16 cellular contexts compared by ENCODE assay signal in the genomic region with DNA sequence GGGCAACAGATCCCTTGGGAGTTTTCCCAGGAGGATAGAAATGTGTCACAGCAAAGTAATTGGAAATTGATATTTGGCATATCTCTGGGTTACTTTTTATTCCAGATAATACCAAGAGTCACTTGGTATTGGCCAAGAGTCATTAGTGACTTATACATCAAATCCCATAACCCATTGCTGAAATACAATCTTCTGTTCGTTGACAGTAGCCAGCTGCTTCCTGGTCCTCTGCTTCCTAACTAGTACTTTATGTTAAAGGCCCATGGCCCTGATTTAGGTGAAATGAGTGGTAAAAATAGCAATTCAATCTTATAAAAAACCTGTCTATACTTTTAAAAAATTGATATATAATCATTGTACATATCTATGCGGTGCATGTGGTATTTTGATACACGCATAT.
A peak's percentile ranks its signal among the peaks of the same experiment; 100 is the strongest.
DNase-seq lines count a peak whose midpoint lies in the region; ATAC-seq and TF ChIP-seq lines count a peak whose summit lies in the region.
"Had no signal": no experiment of that assay in that cellular context is flagged by ENCODE, and none has a peak within 500 bp of the region (broad histone marks: within the 10 kb centered on the region; RNA-seq: fewer than 3 reads in every experiment).

No MANE protein-coding gene starts in this region.

- H3K27me3 Mint-ChIP-seq in glutamatergic neuron (ENCODE audit: unreplicated experiment): no peaks in the 10 kb centered on the region
- H3K27me3 Mint-ChIP-seq: CD4-positive, alpha-beta memory T cell had no signal

- no peak; a peak in 1 of 4 replicates for TF ChIP-seq EP300 in SK-N-SH (IDR thresholded peaks at IDR 0.05; ENCODE audit: borderline replicate concordance in 1 of 2, low read depth in 1 of 2, low read length in 1 of 2)

- H3K36me3 Mint-ChIP-seq in glutamatergic neuron (ENCODE audit: unreplicated experiment): no peaks in the 10 kb centered on the region
- H3K36me3 Mint-ChIP-seq: CD4-positive, alpha-beta memory T cell had no signal

- H3K27ac ChIP-seq in SK-N-SH (ENCODE audit: low read depth in 2 of 2, low read length in 1 of 2) (peak overlapping the region in 1 of 2 experiments; percentile 94; a peak in 2 of 4 replicates), muscle layer of colon (ENCODE audit: low read depth, low read length) (peak overlapping the region; percentile 50), psoas muscle (no peak overlapping the region)
- H3K27ac ChIP-seq: BLaER1 had no signal

- peak; percentile 28 for DNase-seq in DMS53 (lab: John Stamatoyannopoulos, UW)
- no peak for DNase-seq in DMS53 treated with DMSO at 0.1 percent for 48 hours (lab: John Stamatoyannopoulos, UW; ENCODE audit: unreplicated experiment)
- DNase-seq in SK-N-SH: no peak
- no peak for DNase-seq in glutamatergic neuron
- DNase-seq in psoas muscle: no peak
- DNase-seq: 8988T; CD4-positive, alpha-beta memory T cell; DMS153; DND-41; EL; H9 had no signal

- H3K9ac ChIP-seq in SK-N-SH: no peak overlapping the region
- no peak overlapping the region for H3K9ac ChIP-seq in muscle layer of colon (ENCODE audit: low read length)
- H3K9ac ChIP-seq: BLaER1 had no signal

- peaks cover 5 to 15% of the 10 kb centered on the region in 2 experiments; a peak in 3 of 4 replicates for H3K4me1 ChIP-seq in SK-N-SH (ENCODE audit: control insufficient read depth in 1 of 2, insufficient read depth in 2 of 2, low read depth in 1 of 2, low read length in 1 of 2)
- peaks cover 47% of the 10 kb centered on the region for H3K4me1 ChIP-seq in muscle layer of colon (ENCODE audit: insufficient read depth, low read length)
- H3K4me1 ChIP-seq in psoas muscle: no peaks in the 10 kb centered on the region
- H3K4me1 ChIP-seq: BLaER1 had no signal

- 90% methylated on average over 3 of the region's 3 CpGs for WGBS in SK-N-SH (ENCODE audit: low lambda C conversion rate)
- WGBS in psoas muscle, 3 donors: 72 to 77% (median 76%) methylated on average over 3 of the region's 3 CpGs

- TF ChIP-seq RAD21 in SK-N-SH (IDR thresholded peaks at IDR 0.05; ENCODE audit: low read length): no peak

- no peak overlapping the region for H2AFZ ChIP-seq in SK-N-SH (ENCODE audit: low read depth)

- TF ChIP-seq CTCF in SK-N-SH (IDR thresholded peaks at IDR 0.05) (no peak), glutamatergic neuron (IDR thresholded peaks at IDR 0.05; ENCODE audit: partially characterized antibody, unreplicated experiment) (no peak), psoas muscle (IDR thresholded peaks at IDR 0.05) (no peak)

- H3K4me3 ChIP-seq in SK-N-SH (ENCODE audit: low read depth in 2 of 2, low read length in 1 of 2) (no peak overlapping the region), muscle layer of colon (ENCODE audit: low read depth in 1 of 2, low read length in 2 of 2) (no peak overlapping the region), psoas muscle (no peak overlapping the region)
- H3K4me3 ChIP-seq: BLaER1, GM12878 had no signal

- H3K4me3 Mint-ChIP-seq in glutamatergic neuron (ENCODE audit: unreplicated experiment): no peak overlapping the region
- H3K4me3 Mint-ChIP-seq: CD14-positive monocyte; CD4-positive, alpha-beta memory T cell; H9 had no signal

- no peaks in the 10 kb centered on the region for H4K20me1 ChIP-seq in SK-N-SH (ENCODE audit: insufficient read depth)
- H4K20me1 ChIP-seq: BLaER1 had no signal

- CTCF ChIA-PET in SK-N-SH (lab: Yijun Ruan, JAX): interaction anchor here (0.8 to 1.2 kb wide), 2 partner anchors 18 to 650 kb away, joined by 3 to 4 read pairs; no protein-coding TSS in a partner anchor

- no peak overlapping the region for H3K4me2 ChIP-seq in SK-N-SH
- H3K4me2 ChIP-seq: BLaER1 had no signal

- H3K4me1 Mint-ChIP-seq in glutamatergic neuron (ENCODE audit: low read depth, unreplicated experiment): no peaks in the 10 kb centered on the region
- H3K4me1 Mint-ChIP-seq: CD14-positive monocyte; CD4-positive, alpha-beta memory T cell had no signal

- H3F3A ChIP-seq in SK-N-SH (replicated peaks; ENCODE audit: insufficient read depth): peaks cover 25% of the 10 kb centered on the region

- H3K9me3 ChIP-seq in SK-N-SH (no peaks in the 10 kb centered on the region), muscle layer of colon (ENCODE audit: low read length) (no peaks in the 10 kb centered on the region), psoas muscle (no peaks in the 10 kb centered on the region)
- H3K9me3 ChIP-seq: BLaER1 had no signal

- no peaks in the 10 kb centered on the region for H3K79me2 ChIP-seq in SK-N-SH (ENCODE audit: insufficient read depth)

- H3K27ac Mint-ChIP-seq in glutamatergic neuron (ENCODE audit: unreplicated experiment): no peak overlapping the region
- H3K27ac Mint-ChIP-seq: CD14-positive monocyte; CD4-positive, alpha-beta memory T cell; H9 had no signal

- no peaks in the 10 kb centered on the region for H3K9me3 Mint-ChIP-seq in glutamatergic neuron (ENCODE audit: unreplicated experiment)
- H3K9me3 Mint-ChIP-seq: H9 had no signal

- no peaks in the 10 kb centered on the region for H3K9me2 ChIP-seq in SK-N-SH

- H3K27me3 ChIP-seq in SK-N-SH (ENCODE audit: insufficient read depth) (no peaks in the 10 kb centered on the region), muscle layer of colon (ENCODE audit: control insufficient read depth in 1 of 2, insufficient read depth in 2 of 2, low read length in 2 of 2) (no peaks in the 10 kb centered on the region), psoas muscle (ENCODE audit: insufficient read depth in 3 of 3, low read length in 2 of 3) (no peaks in the 10 kb centered on the region)
- H3K27me3 ChIP-seq: BLaER1 had no signal

- POLR2A ChIA-PET in SK-N-SH (lab: Yijun Ruan, JAX): no interaction called here

- intact Hi-C loops in psoas muscle (cut with DNase I): no loop called here

- ATAC-seq in SK-N-SH treated with all-trans-retinoic acid at 6 μM for 48 hours: no peak
- ATAC-seq in psoas muscle: no peak
- ATAC-seq: GM12878 had no signal

- no peaks in the 10 kb centered on the region for H3K36me3 ChIP-seq in SK-N-SH (replicated peaks in 1 of 2; ENCODE audit: control insufficient read depth in 1 of 2, insufficient read depth in 2 of 2, low read length in 1 of 2)
- no peaks in the 10 kb centered on the region for H3K36me3 ChIP-seq in muscle layer of colon (ENCODE audit: insufficient read depth, low read length)
- H3K36me3 ChIP-seq in psoas muscle (ENCODE audit: insufficient read depth in 1 of 2, low read depth in 1 of 2): no peaks in the 10 kb centered on the region
- H3K36me3 ChIP-seq: BLaER1 had no signal

TF ChIP-seq in SK-N-SH treated with all-trans-retinoic acid at 6 μM for 48 hours, 23 proteins besides CTCF, POLR2A, EP300 and RAD21:
- TF ChIP-seq ISL1 (CRISPR knock-in tag; IDR thresholded peaks at IDR 0.05) (peak; percentile 8; the same call in 1 of the 2 replicates), TOX (CRISPR knock-in tag; IDR thresholded peaks at IDR 0.05; ENCODE audit: borderline replicate concordance) (peak; percentile 85; the same call in 1 of the 2 replicates), GLIS3 (CRISPR knock-in tag; IDR thresholded peaks at IDR 0.05) (no peak)

TF ChIP-seq in SK-N-SH, 30 proteins besides CTCF, POLR2A, EP300 and RAD21:
- TF ChIP-seq FOSL2 (IDR thresholded peaks at IDR 0.05; ENCODE audit: borderline replicate concordance, low read depth): no peak
- TF ChIP-seq GATA2 (CRISPR knock-in tag; IDR thresholded peaks at IDR 0.05): no peak
- no peak for TF ChIP-seq RXRA (IDR thresholded peaks at IDR 0.05; ENCODE audit: borderline replicate concordance, low read depth)
- TF ChIP-seq, protein P1, sequence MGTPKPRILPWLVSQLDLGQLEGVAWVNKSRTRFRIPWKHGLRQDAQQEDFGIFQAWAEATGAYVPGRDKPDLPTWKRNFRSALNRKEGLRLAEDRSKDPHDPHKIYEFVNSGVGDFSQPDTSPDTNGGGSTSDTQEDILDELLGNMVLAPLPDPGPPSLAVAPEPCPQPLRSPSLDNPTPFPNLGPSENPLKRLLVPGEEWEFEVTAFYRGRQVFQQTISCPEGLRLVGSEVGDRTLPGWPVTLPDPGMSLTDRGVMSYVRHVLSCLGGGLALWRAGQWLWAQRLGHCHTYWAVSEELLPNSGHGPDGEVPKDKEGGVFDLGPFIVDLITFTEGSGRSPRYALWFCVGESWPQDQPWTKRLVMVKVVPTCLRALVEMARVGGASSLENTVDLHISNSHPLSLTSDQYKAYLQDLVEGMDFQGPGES (IDR thresholded peaks at IDR 0.05; ENCODE audit: low read depth, low read length): no peak
- TF ChIP-seq POLR2AphosphoS5 (IDR thresholded peaks at IDR 0.05; ENCODE audit: low read depth, low read length): no peak
- TF ChIP-seq CHD2 (IDR thresholded peaks at IDR 0.05; ENCODE audit: low read length, partially characterized antibody): no peak
- TF ChIP-seq RCOR1 (IDR thresholded peaks at IDR 0.05; ENCODE audit: low read length): no peak
- no peak for TF ChIP-seq TEAD4 (IDR thresholded peaks at IDR 0.05; ENCODE audit: borderline replicate concordance, insufficient read depth)
- TF ChIP-seq, protein P2, sequence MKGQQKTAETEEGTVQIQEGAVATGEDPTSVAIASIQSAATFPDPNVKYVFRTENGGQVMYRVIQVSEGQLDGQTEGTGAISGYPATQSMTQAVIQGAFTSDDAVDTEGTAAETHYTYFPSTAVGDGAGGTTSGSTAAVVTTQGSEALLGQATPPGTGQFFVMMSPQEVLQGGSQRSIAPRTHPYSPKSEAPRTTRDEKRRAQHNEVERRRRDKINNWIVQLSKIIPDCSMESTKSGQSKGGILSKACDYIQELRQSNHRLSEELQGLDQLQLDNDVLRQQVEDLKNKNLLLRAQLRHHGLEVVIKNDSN (IDR thresholded peaks at IDR 0.05; ENCODE audit: borderline replicate concordance, low read depth): no peak
- no peak for TF ChIP-seq YY1 (IDR thresholded peaks at IDR 0.05; ENCODE audit: low read depth)
- no peak for TF ChIP-seq TCF12 (IDR thresholded peaks at IDR 0.05)
- TF ChIP-seq EZH2phosphoT487 (IDR thresholded peaks at IDR 0.05; ENCODE audit: borderline replicate concordance, low read depth): no peak
